ENCODE assay signal across 9 cellular contexts in the genomic region with DNA sequence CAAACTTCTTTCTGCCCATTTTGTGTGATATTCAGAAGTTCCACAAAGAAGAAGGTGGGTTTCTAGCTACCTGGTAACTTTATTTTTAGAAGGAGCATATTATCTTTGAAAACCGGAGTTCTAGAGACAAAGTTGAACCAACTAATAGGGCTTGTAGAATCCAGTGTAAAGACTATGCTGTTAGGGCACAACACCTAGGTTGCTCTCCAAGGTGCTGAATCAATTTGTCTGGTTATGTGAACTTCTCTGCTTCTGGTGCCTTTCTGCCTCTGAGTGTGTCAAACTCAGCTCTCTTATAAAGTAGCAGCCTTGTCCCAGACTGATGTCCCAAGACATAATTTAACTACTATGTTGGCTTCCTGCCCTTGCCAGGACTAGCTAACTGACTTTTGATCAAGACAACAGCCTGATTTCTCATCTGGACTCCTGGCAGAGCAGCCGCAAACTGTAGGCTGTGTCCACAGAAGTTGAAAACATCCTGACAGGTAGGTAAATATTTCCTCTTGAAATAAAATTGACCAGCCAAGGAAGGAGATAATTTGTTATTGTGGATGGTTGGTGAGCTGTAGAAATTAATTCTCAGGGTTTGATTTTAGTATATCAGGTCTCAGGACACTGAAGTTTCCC.
DNase-seq lines count a peak whose midpoint lies in the region; ATAC-seq and TF ChIP-seq lines count a peak whose summit lies in the region.
"Had no signal": no experiment of that assay in that cellular context is flagged by ENCODE, and none has a peak within 500 bp of the region (broad histone marks: within the 10 kb centered on the region; RNA-seq: fewer than 3 reads in every experiment).

No MANE protein-coding gene starts in this region.

- H3K27ac ChIP-seq in VCaP (peak overlapping the region; percentile 65), substantia nigra (ENCODE audit: low read depth, low read length, poor library complexity, severe bottlenecking) (no peak overlapping the region)

- no peak for ATAC-seq in GM18505 (IDR thresholded peaks at IDR 0.05; ENCODE audit: unreplicated experiment)

- no peaks in the 10 kb centered on the region for H3K9me3 Mint-ChIP-seq in immature natural killer cell

- DNase-seq in Ammon's horn (ENCODE audit: low spot score) (peak; percentile 20), HT-29 (ENCODE audit: low spot score) (peak; percentile 73), immature natural killer cell (peak; percentile 10 to 32 (median 29)), substantia nigra (lab: John Stamatoyannopoulos, UW) (no peak), GM19238 (ENCODE audit: insufficient read length, low spot score) (no peak), OCI-M2 (lab: John Stamatoyannopoulos, UW; ENCODE audit: unreplicated experiment) (no peak)
- DNase-seq: DMS153 had no signal

- H3K27me3 Mint-ChIP-seq in immature natural killer cell (ENCODE audit: low read depth in 3 of 3), result peaks cover 1 to 3% (median 2%) of the 10 kb centered on the region in 3 donors

- TF ChIP-seq POLR2A in GM18505 (IDR thresholded peaks at IDR 0.05; ENCODE audit: borderline replicate concordance, extremely low read depth, insufficient read depth, insufficient read length), result no peak

- H3K27ac Mint-ChIP-seq in immature natural killer cell, result no peak overlapping the region

- H3K4me3 Mint-ChIP-seq in immature natural killer cell, result no peak overlapping the region

- peaks cover 7 to 16% (median 10%) of the 10 kb centered on the region in 3 donors for H3K36me3 Mint-ChIP-seq in immature natural killer cell

- TF ChIP-seq CTCF in VCaP (conservative IDR thresholded peaks at IDR 0.05), result no peak

- H3K4me1 Mint-ChIP-seq in immature natural killer cell, result no peaks in the 10 kb centered on the region

Comparison
In these comparisons a context has a peak if more than half of its experiments do, and no peak if none do; other contexts are left out.
1. DNase-seq: peak in Ammon's horn (single experiment), HT-29 (single experiment) and immature natural killer cell (3 of 3); none in substantia nigra (0 of 49), GM19238 (single experiment) and OCI-M2 (single experiment).